Comparison of ENCODE assay signal across 12 cellular contexts in genomic region chr12:9033244-9033887, GRCh38.
"Had no signal": no experiment of that assay in that cellular context is flagged by ENCODE, and none has a peak within 500 bp of the region (broad histone marks: within the 10 kb centered on the region; RNA-seq: fewer than 3 reads in every experiment).

No MANE protein-coding gene starts in this region.

- H3K27me3 ChIP-seq: cardiac muscle cell, neutrophil, tibial artery, uterus had no signal

- H2AFZ ChIP-seq: parathyroid adenoma had no signal

- H3K9ac ChIP-seq: parathyroid adenoma had no signal

- FAIRE-seq: endometrium had no signal

- DNase-seq: activated CD4-positive, alpha-beta T cell treated with anti-CD3 and anti-CD28 coated beads for 4 hours; activated T-cell treated with anti-CD3 and anti-CD28 coated beads, Interleukin-2, amount 50 U/mL, for 48 hours; islet precursor cell; midbrain; stimulated activated CD4-positive, alpha-beta T cell treated with anti-CD3 and anti-CD28 coated beads, Interleukin-1b, Interleukin-23, amount 100 ng/mL, for 48 hours; T-helper 2 cell; tibial artery; uterus had no signal

- H3K36me3 ChIP-seq: cardiac muscle cell, neutrophil, tibial artery, uterus had no signal

- H3K79me2 ChIP-seq: parathyroid adenoma had no signal

- H3K9me3 ChIP-seq: neutrophil, tibial artery, uterus had no signal

- H3K4me3 ChIP-seq: cardiac muscle cell, tibial artery, uterus had no signal

- H3K27ac ChIP-seq: cardiac muscle cell, neutrophil, parathyroid adenoma, tibial artery, uterus had no signal

- H3K4me1 ChIP-seq: parathyroid adenoma, tibial artery, uterus had no signal
